ENCODE assay signal across 1 cellular context in genomic region chr1:184791199-184791935, GRCh38.
TF ChIP-seq lines count a peak whose summit lies in the region.

No MANE protein-coding gene starts in this region.

TF ChIP-seq in SK-N-SH, 30 proteins besides CTCF, POLR2A, EP300 and RAD21 (continued from another document):
- TF ChIP-seq RCOR1 (IDR thresholded peaks at IDR 0.05; ENCODE audit: low read length) = no peak
- no peak for TF ChIP-seq NRF1 (IDR thresholded peaks at IDR 0.05; ENCODE audit: low read depth, low read length)
- no peak for TF ChIP-seq POLR2AphosphoS5 (IDR thresholded peaks at IDR 0.05; ENCODE audit: low read depth, low read length)
- no peak for TF ChIP-seq MAX (IDR thresholded peaks at IDR 0.05; ENCODE audit: low read depth)
- no peak for TF ChIP-seq MXI1 (IDR thresholded peaks at IDR 0.05; ENCODE audit: low read depth, low read length)
- no peak for TF ChIP-seq IRF3 (IDR thresholded peaks at IDR 0.05; ENCODE audit: low read depth, low read length)
TF ChIP-seq in SK-N-SH: peak in this region for 0.
